ENCODE assay signal across 10 cellular contexts in genomic region chr14:68943107-68943506, GRCh38. TPM values are rescaled to one million over a fixed set of nuclear protein-coding genes. Genes with fewer than 3 reads are reported as not detected.
DNase-seq lines count a peak whose midpoint lies in the region; ATAC-seq and TF ChIP-seq lines count a peak whose summit lies in the region.
"Had no signal": no experiment of that assay in that cellular context is flagged by ENCODE, and none has a peak within 500 bp of the region (broad histone marks: within the 10 kb centered on the region; RNA-seq: fewer than 3 reads in every experiment).

No MANE protein-coding gene starts in this region.

- ATAC-seq in GM21528 (IDR thresholded peaks at IDR 0.05; ENCODE audit: low FRiP score, unreplicated experiment): no peak
- no peak for ATAC-seq in esophagus mucosa
- ATAC-seq: left colon had no signal

- no peaks in the 10 kb centered on the region for H3K9me2 ChIP-seq in OCI-LY7 (ENCODE audit: insufficient read depth, low read length)

- TF ChIP-seq CTCF in mammary epithelial cell (conservative IDR thresholded peaks at IDR 0.05 in 1 of 2, IDR thresholded peaks at IDR 0.05 in 1 of 2; ENCODE audit: extremely low read depth in 1 of 2, insufficient read depth in 1 of 2, low read depth in 1 of 2, low read length in 2 of 2) (no peak), OCI-LY7 (conservative IDR thresholded peaks at IDR 0.05; ENCODE audit: low read length) (no peak)

- H2AFZ ChIP-seq in mammary epithelial cell (ENCODE audit: low read depth, low read length) (no peak overlapping the region), OCI-LY7 (ENCODE audit: low read length) (no peak overlapping the region)

- peaks cover 100% of the 10 kb centered on the region for H3K79me2 ChIP-seq in mammary epithelial cell (ENCODE audit: insufficient read depth, low read length)
- no peaks in the 10 kb centered on the region for H3K79me2 ChIP-seq in OCI-LY7 (ENCODE audit: insufficient read depth, low read depth, low read length)

- peak overlapping the region; percentile 30 for H3K27ac ChIP-seq in HUES48 (ENCODE audit: low read depth, low read length)
- peak overlapping the region; percentile 46 for H3K27ac ChIP-seq in mammary epithelial cell (ENCODE audit: insufficient read depth, low read depth, low read length)
- peak overlapping the region; percentile 17 to 78 for H3K27ac ChIP-seq in mucosa of rectum (ENCODE audit: low read depth in 2 of 2, low read length in 2 of 2)
- peak overlapping the region; percentile 19 for H3K27ac ChIP-seq in temporal lobe (ENCODE audit: low read depth, low read length)
- no peak overlapping the region for H3K27ac ChIP-seq in OCI-LY7 (ENCODE audit: low read depth, low read length, poor library complexity, severe bottlenecking)

- H4K20me1 ChIP-seq in mammary epithelial cell (ENCODE audit: insufficient read depth, low read length) (peaks cover 3% of the 10 kb centered on the region), OCI-LY7 (ENCODE audit: insufficient read depth, low read length) (no peaks in the 10 kb centered on the region)

- CTCF ChIA-PET in mammary epithelial cell (lab: Charles Lee; ENCODE audit: low non-redundant PET) (no interaction called here), OCI-LY7 (lab: Charles Lee; ENCODE audit: unreplicated experiment) (no interaction called here)

- in situ Hi-C loops in mammary epithelial cell (cut with MboI; ENCODE audit: low sequenced_read_pairs in 2 of 2): loop anchor here in 1 of 2 donors (10.0 kb wide), 1 partner anchor 152 kb away; no protein-coding TSS in a partner anchor

- dilution Hi-C loops in mammary epithelial cell (cut with HindIII; ENCODE audit: low sequenced_read_pairs): no loop called here

- H3K4me3 ChIP-seq in HUES48 (ENCODE audit: low read depth, low read length): no peak overlapping the region
- H3K4me3 ChIP-seq in mammary epithelial cell (replicated peaks in 1 of 3; ENCODE audit: insufficient read depth in 1 of 3, low read depth in 2 of 3, low read length in 3 of 3): no peak overlapping the region
- H3K4me3 ChIP-seq in mucosa of rectum (ENCODE audit: low read length in 2 of 2): no peak overlapping the region
- H3K4me3 ChIP-seq in OCI-LY7 (ENCODE audit: low read depth, low read length, poor library complexity, severe bottlenecking): no peak overlapping the region

- H3K36me3 ChIP-seq in HUES48 (ENCODE audit: control insufficient read depth, insufficient read depth, low read length) (no peaks in the 10 kb centered on the region), mammary epithelial cell (ENCODE audit: insufficient read depth, low read length) (no peaks in the 10 kb centered on the region), mucosa of rectum (ENCODE audit: control insufficient read depth in 2 of 2, insufficient read depth in 2 of 2, low read length in 2 of 2) (peaks cover 0 to 3% of the 10 kb centered on the region in 2 donors), OCI-LY7 (ENCODE audit: insufficient read depth, low read length) (no peaks in the 10 kb centered on the region)

- WGBS in mammary epithelial cell (ENCODE audit: low coverage, missing lambda C conversion rate): 10% methylated on average over 4 of the region's 10 CpGs

- H3K27me3 ChIP-seq in HUES48 (ENCODE audit: control insufficient read depth, insufficient read depth, low read length) (no peaks in the 10 kb centered on the region), mammary epithelial cell (ENCODE audit: insufficient read depth, low read length) (no peaks in the 10 kb centered on the region), mucosa of rectum (ENCODE audit: control insufficient read depth in 2 of 2, insufficient read depth in 2 of 2, low read length in 2 of 2) (no peaks in the 10 kb centered on the region)

- BruUV-seq in mammary epithelial cell (replicated peaks; lab: Mats Ljungman, UMichigan): no TSS peak
- no TSS peak for BruUV-seq in OCI-LY7 (replicated peaks; lab: Mats Ljungman, UMichigan)

- POLR2A ChIA-PET in OCI-LY7 (lab: Charles Lee): no interaction called here

- DNase-seq in mammary epithelial cell (no peak), OCI-LY7 (ENCODE audit: low spot score) (no peak)
- DNase-seq: activated naive CD8-positive, alpha-beta T cell treated with anti-CD3 and anti-CD28 coated beads for 36 hours; effector CD4-positive, alpha-beta T cell; left colon had no signal

- no peaks in the 10 kb centered on the region for H3K9me3 ChIP-seq in HUES48 (ENCODE audit: control insufficient read depth, insufficient read depth, low read length)
- no peaks in the 10 kb centered on the region for H3K9me3 ChIP-seq in mammary epithelial cell (replicated peaks; ENCODE audit: insufficient read depth, low read length)
- H3K9me3 ChIP-seq in mucosa of rectum (ENCODE audit: control insufficient read depth in 2 of 2, low read length in 2 of 2): no peaks in the 10 kb centered on the region
- H3K9me3 ChIP-seq in OCI-LY7 (ENCODE audit: low read length): no peaks in the 10 kb centered on the region

- intact Hi-C loops in mammary epithelial cell (cut with micrococcal nuclease): loop anchor here (10.0 kb wide), 1 partner anchor 798 kb away; no protein-coding TSS in a partner anchor
- intact Hi-C loops in OCI-LY7 (cut with micrococcal nuclease; ENCODE audit: unreplicated experiment): no loop called here

- H3K4me2 ChIP-seq in mammary epithelial cell (ENCODE audit: insufficient read depth, low read depth, low read length) (peak overlapping the region; percentile 24), OCI-LY7 (ENCODE audit: low read length) (no peak overlapping the region)

- H3K4me1 ChIP-seq in HUES48 (ENCODE audit: control insufficient read depth, insufficient read depth, low read length) (peaks cover 68% of the 10 kb centered on the region), mammary epithelial cell (ENCODE audit: insufficient read depth, low read length) (peaks cover 100% of the 10 kb centered on the region), mucosa of rectum (ENCODE audit: control insufficient read depth in 2 of 2, insufficient read depth in 2 of 2, low read length in 2 of 2) (peaks cover 75 to 83% of the 10 kb centered on the region in 2 donors), OCI-LY7 (ENCODE audit: insufficient read depth, low read length, poor library complexity, severe bottlenecking) (no peaks in the 10 kb centered on the region)

- H3K9ac ChIP-seq in HUES48 (ENCODE audit: low read depth, low read length) (no peak overlapping the region), mammary epithelial cell (ENCODE audit: insufficient read depth, low read length) (no peak overlapping the region), mucosa of rectum (ENCODE audit: low read depth in 1 of 2, low read length in 2 of 2) (no peak overlapping the region)

RNA-seq across cellular contexts. Expression of gene ACTN1, which starts 36.0 kb away (rescaled TPM):
- total RNA-seq in mammary epithelial cell (1,000 to 10,000 TPM in 1 of 2 donors, 100 to 1,000 TPM in 1; 841 to 1,322 TPM), temporal lobe (21.4 TPM), OCI-LY7 (2022) (0.51 and 1.2 TPM in 2 replicates), esophagus mucosa (117 TPM)
- polyA plus RNA-seq in mammary epithelial cell: 813 TPM
- 1,325 TPM for polyA minus RNA-seq in mammary epithelial cell
- total RNA-seq in OCI-LY7 (2014; rRNA removed; shearing (Covaris generic)): 0.39 and 1.8 TPM in 2 replicates
